ENCODE assay signal across 8 cellular contexts in the genomic region with DNA sequence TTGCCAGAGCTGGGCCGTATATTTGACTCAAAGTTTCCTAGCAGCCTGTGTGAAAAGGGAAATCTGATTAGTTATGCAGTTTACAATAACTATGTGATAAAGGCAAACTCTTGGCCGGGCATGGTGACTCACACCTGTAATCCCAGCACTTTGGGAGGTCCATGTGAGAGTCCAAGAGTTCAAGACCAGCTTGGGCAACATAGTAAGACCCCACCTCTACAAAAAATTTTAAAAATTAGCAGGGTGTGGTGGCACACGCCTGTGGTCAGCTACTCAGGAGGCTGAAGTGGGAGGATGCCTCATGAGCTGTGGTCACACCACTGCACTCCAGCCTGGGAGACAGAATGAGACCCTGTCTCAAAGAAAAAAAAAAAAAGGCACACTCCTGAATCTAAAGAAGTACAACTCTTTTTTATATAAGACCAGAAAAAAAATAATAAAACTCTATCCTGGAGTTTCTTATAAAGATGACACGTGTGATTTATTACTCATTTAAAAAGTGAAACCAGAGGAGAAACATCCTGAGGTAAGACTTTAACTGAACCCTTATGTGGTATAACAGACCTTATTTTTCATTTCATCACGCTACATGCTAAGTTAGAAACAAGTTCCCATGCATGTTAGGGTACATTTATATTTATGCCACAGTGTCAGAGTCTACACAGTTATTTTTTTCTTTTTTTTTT. TPM values are rescaled to one million over a fixed set of nuclear protein-coding genes. Genes with fewer than 3 reads are reported as not detected.
A peak's percentile ranks its signal among the peaks of the same experiment; 100 is the strongest.
DNase-seq lines count a peak whose midpoint lies in the region; ATAC-seq, FAIRE-seq and TF ChIP-seq lines count a peak whose summit lies in the region.

No MANE protein-coding gene starts in this region.

- TF ChIP-seq CTCF in WERI-Rb-1 (IDR thresholded peaks at IDR 0.05; ENCODE audit: low read depth, low read length): no peak
- no peak for TF ChIP-seq CTCF in body of pancreas (IDR thresholded peaks at IDR 0.05)
- TF ChIP-seq CTCF in kidney (IDR thresholded peaks at IDR 0.05; ENCODE audit: borderline replicate concordance, extremely low read depth, insufficient read depth): no peak

- H3K27ac Mint-ChIP-seq in T-helper 17 cell (peak overlapping the region; percentile 98), immature natural killer cell (peak overlapping the region; percentile 93 to 97 (median 96))

- H3K27me3 ChIP-seq in WERI-Rb-1 (ENCODE audit: insufficient read depth, low read depth, severe bottlenecking) (no peaks in the 10 kb centered on the region), body of pancreas (no peaks in the 10 kb centered on the region)

- H3K4me1 ChIP-seq in body of pancreas: peaks cover 16% of the 10 kb centered on the region
- H3K4me1 ChIP-seq in kidney (ENCODE audit: control insufficient read depth in 1 of 2, insufficient read depth in 1 of 2, low read depth in 1 of 2, low read length in 2 of 2): no peaks in the 10 kb centered on the region

- ATAC-seq in GM18520 (IDR thresholded peaks at IDR 0.05; ENCODE audit: unreplicated experiment) (peak; percentile 34), HG02938 (IDR thresholded peaks at IDR 0.05; ENCODE audit: unreplicated experiment) (peak; percentile 40), T-helper 17 cell (peak; percentile 55), body of pancreas (no peak)

- intact Hi-C loops in body of pancreas (cut with DNase I): no loop called here
- intact Hi-C loops in kidney (cut with DNase I): no loop called here

- H3K36me3 ChIP-seq in WERI-Rb-1 (no peaks in the 10 kb centered on the region), body of pancreas (replicated peaks in 1 of 2; ENCODE audit: insufficient read depth in 1 of 2, low read depth in 2 of 2) (no peaks in the 10 kb centered on the region), kidney (ENCODE audit: control insufficient read depth in 1 of 2, insufficient read depth in 2 of 2, low read length in 2 of 2) (no peaks in the 10 kb centered on the region)

- H3K4me1 Mint-ChIP-seq in T-helper 17 cell: peaks cover 19% of the 10 kb centered on the region
- H3K4me1 Mint-ChIP-seq in immature natural killer cell: peaks cover 30 to 33% of the 10 kb centered on the region in 2 donors

- no peak for FAIRE-seq in kidney (lab: Jason Lieb, UNC)

- H3K27ac ChIP-seq in WERI-Rb-1 (no peak overlapping the region), body of pancreas (no peak overlapping the region), kidney (ENCODE audit: low read depth in 2 of 2, low read length in 2 of 2) (no peak overlapping the region)

- no peaks in the 10 kb centered on the region for H3K9me3 Mint-ChIP-seq in immature natural killer cell

- TF ChIP-seq POLR2A in body of pancreas (IDR thresholded peaks at IDR 0.05): no peak

- H3K4me3 ChIP-seq in WERI-Rb-1 (ENCODE audit: low read depth, low read length): no peak overlapping the region
- no peak overlapping the region for H3K4me3 ChIP-seq in body of pancreas
- no peak overlapping the region for H3K4me3 ChIP-seq in kidney (ENCODE audit: low read length in 2 of 2)

- 74% methylated on average over 5 of the region's 5 CpGs for WGBS in body of pancreas, 2 donors

- H3K4me3 Mint-ChIP-seq in T-helper 17 cell (peak overlapping the region; percentile 89), immature natural killer cell (peak overlapping the region; percentile 60 to 82 (median 78))

- DNase-seq in T-helper 17 cell: no peak
- DNase-seq in immature natural killer cell: peak; percentile 61 to 70 (median 69)
- DNase-seq in WERI-Rb-1: no peak
- no peak for DNase-seq in NCI-H1417 treated with DMSO at 0.1 percent for 48 hours (lab: John Stamatoyannopoulos, UW)
- no peak for DNase-seq in body of pancreas
- DNase-seq in kidney: no peak

- H3K27me3 Mint-ChIP-seq in T-helper 17 cell: no peaks in the 10 kb centered on the region
- H3K27me3 Mint-ChIP-seq in immature natural killer cell (ENCODE audit: low read depth in 3 of 3): peaks cover 4 to 13% (median 11%) of the 10 kb centered on the region in 3 donors

- H3K9me3 ChIP-seq in T-helper 17 cell (ENCODE audit: control insufficient read depth, low read length, poor library complexity, severe bottlenecking) (no peaks in the 10 kb centered on the region), WERI-Rb-1 (ENCODE audit: severe bottlenecking) (no peaks in the 10 kb centered on the region), body of pancreas (no peaks in the 10 kb centered on the region), kidney (ENCODE audit: control insufficient read depth in 1 of 2, low read length in 2 of 2) (no peaks in the 10 kb centered on the region)

- no peak overlapping the region for H3K9ac ChIP-seq in kidney (ENCODE audit: low read length in 2 of 2)

- H3K36me3 Mint-ChIP-seq in T-helper 17 cell (ENCODE audit: low read depth) (no peaks in the 10 kb centered on the region), immature natural killer cell (peaks cover 0 to 5% (median 0%) of the 10 kb centered on the region in 3 donors)

RNA-seq across cellular contexts. Expression of a gene that starts 32.6 kb away (rescaled TPM):
- total RNA-seq in T-helper 17 cell (10 to 100 TPM; 63.6 to 80.6 TPM), body of pancreas (10 to 100 TPM in 1 of 2 donors, 1 to 10 TPM in 1; 7.9 to 30.4 TPM), kidney (64.3 TPM)
- polyA plus RNA-seq in immature natural killer cell (10 to 100 TPM; 19.4 to 29.2 (median 25.5) TPM), kidney (ENCODE audit: insufficient read depth, low read depth, low replicate concordance) (21.0 TPM)

RNA-seq across cellular contexts. Expression of a gene that starts 32.9 kb away (rescaled TPM):
- 1,000 to 10,000 TPM; 1,429 to 1,736 TPM for total RNA-seq in T-helper 17 cell
- 1,000 to 10,000 TPM; 4,386 to 7,531 (median 5,397) TPM for polyA plus RNA-seq in immature natural killer cell
- total RNA-seq in body of pancreas: 100 to 1,000 TPM; 672 to 866 TPM
- 1,610 TPM for total RNA-seq in kidney
- polyA plus RNA-seq in kidney (ENCODE audit: insufficient read depth, low read depth, low replicate concordance): 2,277 TPM

RNA-seq across cellular contexts. Expression of a gene that starts 57.5 kb away (rescaled TPM):
- total RNA-seq in T-helper 17 cell: 10 to 100 TPM; 60.5 to 93.7 TPM
- polyA plus RNA-seq in immature natural killer cell: 1 to 10 TPM in 1 of 3 donors, under 1 TPM in 1, not detected in 1; 0.66 to 3.0 TPM
- total RNA-seq in body of pancreas: 1 to 10 TPM in 1 of 2 donors, under 1 TPM in 1; 0.52 to 5.3 TPM
- 3.4 TPM for total RNA-seq in kidney
- 2.1 TPM for polyA plus RNA-seq in kidney (ENCODE audit: insufficient read depth, low read depth, low replicate concordance)

Comparison
In these comparisons a context has a peak if more than half of its experiments do, and no peak if none do; other contexts are left out.
1. DNase-seq: peak in immature natural killer cell (3 of 3); none in T-helper 17 cell (0 of 3), WERI-Rb-1 (single experiment), NCI-H1417 treated with DMSO at 0.1 percent for 48 hours (single experiment), body of pancreas (0 of 4) and kidney (single experiment).
2. RNA of a gene that starts 57.5 kb away (total RNA-seq): 60.5 to 93.7 TPM in T-helper 17 cell; 0.52 to 5.3 TPM in body of pancreas and 3.4 TPM in kidney (single experiment); every median in the first group is over 4 times any median in the second.